Comparison of ENCODE assay signal across 9 cellular contexts in genomic region chr2:150610670-150611279, GRCh38.
DNase-seq lines count a peak whose midpoint lies in the region; ATAC-seq, FAIRE-seq and TF ChIP-seq lines count a peak whose summit lies in the region.
"Had no signal": no experiment of that assay in that cellular context is flagged by ENCODE, and none has a peak within 500 bp of the region (broad histone marks: within the 10 kb centered on the region; RNA-seq: fewer than 3 reads in every experiment).

No MANE protein-coding gene starts in this region.

- peaks cover 0 to 2% (median 0%) of the 10 kb centered on the region in 8 donors for H3K9me3 Mint-ChIP-seq in CD4-positive, alpha-beta memory T cell

- no peak overlapping the region for H3K4me3 Mint-ChIP-seq in CD4-positive, alpha-beta memory T cell

- no peaks in the 10 kb centered on the region for H3K27me3 ChIP-seq in SJSA1 (replicated peaks)
- H3K27me3 ChIP-seq in CD4-positive, alpha-beta memory T cell (ENCODE audit: insufficient read depth, low read length), result no peaks in the 10 kb centered on the region

- DNase-seq in GM12892 (ENCODE audit: insufficient read length) (no peak), SJSA1 (ENCODE audit: low read depth in 1 of 2, low spot score in 2 of 2) (peak in 1 of 2 experiments; percentile 66), iPS-NIHi11 (ENCODE audit: low spot score) (peak; percentile 58), middle frontal gyrus (ENCODE audit: extremely low spot score, low spot score) (no peak)
- DNase-seq in activated naive CD4-positive, alpha-beta T cell treated with anti-CD3 and anti-CD28 coated beads, Interleukin-2, amount 50 U/mL, for 16 hours, result no peak
- no peak for DNase-seq in CD4-positive, alpha-beta memory T cell
- DNase-seq: right cardiac atrium had no signal

- CTCF ChIA-PET in CD4-positive, alpha-beta memory T cell (lab: Charles Lee; ENCODE audit: partially characterized antibody), result no interaction called here

- TF ChIP-seq POLR2A in GM12892 (IDR thresholded peaks at IDR 0.05; ENCODE audit: low read depth, low read length), result no peak

- no peak overlapping the region for H3K27ac Mint-ChIP-seq in CD4-positive, alpha-beta memory T cell

- POLR2A ChIA-PET in CD4-positive, alpha-beta memory T cell (lab: Charles Lee; ENCODE audit: partially characterized antibody), result no interaction called here

- H3K4me3 ChIP-seq in SJSA1, result no peak overlapping the region
- H3K4me3 ChIP-seq in CD4-positive, alpha-beta memory T cell (ENCODE audit: low read length in 2 of 2), result no peak overlapping the region

- H3K4me1 ChIP-seq in SJSA1 (replicated peaks), result peaks cover 29% of the 10 kb centered on the region
- H3K4me1 ChIP-seq in CD4-positive, alpha-beta memory T cell (ENCODE audit: insufficient read depth, low read length), result no peaks in the 10 kb centered on the region

- no peaks in the 10 kb centered on the region; the same call in 1 of the 2 replicates for H3K9me3 ChIP-seq in SJSA1 (replicated peaks)
- no peaks in the 10 kb centered on the region for H3K9me3 ChIP-seq in CD4-positive, alpha-beta memory T cell (ENCODE audit: control insufficient read depth in 1 of 2, low read length in 2 of 2)

- ATAC-seq in HG02852 (IDR thresholded peaks at IDR 0.05; ENCODE audit: unreplicated experiment) (peak; percentile 59), GM21515 (IDR thresholded peaks at IDR 0.05; ENCODE audit: unreplicated experiment) (no peak)

- H3K36me3 Mint-ChIP-seq in CD4-positive, alpha-beta memory T cell, result no peaks in the 10 kb centered on the region

- H3K27me3 Mint-ChIP-seq in CD4-positive, alpha-beta memory T cell, result peaks cover 0 to 6% of the 10 kb centered on the region in 2 donors

- peak; percentile 85 for FAIRE-seq in GM12892 (lab: Jason Lieb, UNC)

- intact Hi-C loops in CD4-positive, alpha-beta memory T cell (cut with micrococcal nuclease), result no loop called here

- no peaks in the 10 kb centered on the region for H3K36me3 ChIP-seq in SJSA1
- H3K36me3 ChIP-seq in CD4-positive, alpha-beta memory T cell (ENCODE audit: insufficient read depth, low read length), result no peaks in the 10 kb centered on the region

- peak overlapping the region; percentile 7; the same call in 1 of the 2 replicates for H3K27ac ChIP-seq in SJSA1
- H3K27ac ChIP-seq in CD4-positive, alpha-beta memory T cell (ENCODE audit: low read depth, low read length), result no peak overlapping the region

- no peaks in the 10 kb centered on the region for H3K4me1 Mint-ChIP-seq in CD4-positive, alpha-beta memory T cell
